In the genomic region with DNA sequence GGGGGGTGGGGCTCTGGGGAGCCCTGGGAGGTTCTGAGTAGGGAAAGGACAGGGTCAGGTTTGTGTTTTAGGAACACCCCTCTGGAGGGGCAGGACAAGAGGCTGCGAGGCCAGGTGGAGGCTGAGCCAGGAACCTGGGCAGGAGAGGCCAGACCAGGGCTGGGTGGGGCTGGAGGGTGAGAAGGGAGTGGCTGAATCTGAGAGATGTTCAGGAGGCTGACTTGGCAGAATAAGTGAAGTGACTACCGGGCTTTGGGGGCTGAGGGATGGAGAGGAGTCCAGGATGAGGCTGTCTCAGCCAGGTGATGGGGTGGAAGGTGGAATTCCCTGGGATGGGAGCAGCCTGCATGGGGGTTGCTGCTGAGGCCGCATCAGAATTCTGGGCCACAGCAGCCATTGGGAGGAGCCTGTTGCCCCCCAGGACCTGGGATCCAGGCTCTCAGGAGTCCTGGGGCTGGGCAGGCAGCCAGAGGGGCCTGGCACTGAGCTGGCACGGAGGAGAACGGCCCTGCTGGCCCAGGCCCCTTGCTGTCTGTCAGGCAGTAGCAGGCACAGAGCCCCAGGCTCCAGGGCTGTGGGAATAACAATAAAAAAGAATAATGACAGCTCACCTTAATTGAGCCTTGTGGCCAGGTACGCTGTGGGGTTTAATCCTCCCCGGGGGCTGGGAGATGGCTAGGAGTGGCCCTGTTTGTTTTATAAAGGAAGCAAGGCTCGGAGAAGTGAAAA, we compare ENCODE assay signal across 9 cellular contexts. TPM values are rescaled to one million over a fixed set of nuclear protein-coding genes. Genes with fewer than 3 reads are reported as not detected.
A peak's percentile ranks its signal among the peaks of the same experiment; 100 is the strongest.
DNase-seq lines count a peak whose midpoint lies in the region; ATAC-seq, FAIRE-seq and TF ChIP-seq lines count a peak whose summit lies in the region.
"Had no signal": no experiment of that assay in that cellular context is flagged by ENCODE, and none has a peak within 500 bp of the region (broad histone marks: within the 10 kb centered on the region; RNA-seq: fewer than 3 reads in every experiment).

No MANE protein-coding gene starts in this region.

- H3K27ac Mint-ChIP-seq in activated naive CD4-positive, alpha-beta T cell treated with anti-CD3 and anti-CD28 coated beads for 36 hours: peak overlapping the region; percentile 93
- H3K27ac Mint-ChIP-seq in activated CD4-positive, alpha-beta memory T cell treated with anti-CD3 and anti-CD28 coated beads for 36 hours: peak overlapping the region; percentile 96

- peak overlapping the region; percentile 76 for H3K27ac ChIP-seq in keratinocyte (ENCODE audit: control insufficient read depth, insufficient read depth, low read length)
- H3K27ac ChIP-seq in tibial artery: peak overlapping the region; percentile 69 to 71

- peaks cover 13% of the 10 kb centered on the region for H3K9me1 ChIP-seq in keratinocyte (ENCODE audit: control insufficient read depth, extremely low read depth, insufficient read depth, low read length)

- dilution Hi-C loops in keratinocyte (cut with MboI; ENCODE audit: extremely low pct_ligation_motif_present, low sequenced_read_pairs): no loop called here

- H3K4me3 ChIP-seq in keratinocyte (ENCODE audit: control insufficient read depth in 2 of 3, extremely low read depth in 1 of 3, insufficient read depth in 2 of 3, low read depth in 1 of 3, low read length in 3 of 3): peak overlapping the region in 1 of 3 experiments; percentile 37
- no peak overlapping the region for H3K4me3 ChIP-seq in tibial artery

- peaks cover 7% of the 10 kb centered on the region for H4K20me1 ChIP-seq in keratinocyte (ENCODE audit: control insufficient read depth, extremely low read depth, insufficient read depth, low read length)

- peak overlapping the region; percentile 62 for H3K9ac ChIP-seq in keratinocyte (ENCODE audit: control insufficient read depth, extremely low read depth, insufficient read depth, low read length)

- H3K4me1 ChIP-seq in keratinocyte (ENCODE audit: control insufficient read depth, extremely low read depth, insufficient read depth, low read length): peaks cover 47% of the 10 kb centered on the region
- H3K4me1 ChIP-seq in tibial artery: peaks cover 6 to 59% (median 52%) of the 10 kb centered on the region in 4 donors

- H3K36me3 Mint-ChIP-seq in activated naive CD4-positive, alpha-beta T cell treated with anti-CD3 and anti-CD28 coated beads for 36 hours (ENCODE audit: low read depth): peaks cover 30% of the 10 kb centered on the region
- peaks cover 17% of the 10 kb centered on the region for H3K36me3 Mint-ChIP-seq in activated CD4-positive, alpha-beta memory T cell treated with anti-CD3 and anti-CD28 coated beads for 36 hours

- FAIRE-seq in keratinocyte (lab: Jason Lieb, UNC): peak; percentile 75

- H3K27me3 Mint-ChIP-seq in activated naive CD4-positive, alpha-beta T cell treated with anti-CD3 and anti-CD28 coated beads for 36 hours (ENCODE audit: low read depth): no peaks in the 10 kb centered on the region
- no peaks in the 10 kb centered on the region for H3K27me3 Mint-ChIP-seq in activated CD4-positive, alpha-beta memory T cell treated with anti-CD3 and anti-CD28 coated beads for 36 hours

- no peaks in the 10 kb centered on the region for H3K9me3 Mint-ChIP-seq in activated naive CD4-positive, alpha-beta T cell treated with anti-CD3 and anti-CD28 coated beads for 36 hours
- H3K9me3 Mint-ChIP-seq in activated CD4-positive, alpha-beta memory T cell treated with anti-CD3 and anti-CD28 coated beads for 36 hours: no peaks in the 10 kb centered on the region

- peak; percentile 35 for DNase-seq in activated naive CD4-positive, alpha-beta T cell treated with anti-CD3 and anti-CD28 coated beads for 36 hours
- DNase-seq in activated naive CD4-positive, alpha-beta T cell treated with Interleukin-2 at 50 U/mL for 16 hours: no peak
- peak; percentile 33 for DNase-seq in activated CD4-positive, alpha-beta memory T cell treated with anti-CD3 and anti-CD28 coated beads for 36 hours
- DNase-seq in keratinocyte (ENCODE audit: low read depth, low spot score) (no peak), tibial artery (no peak)
- DNase-seq in activated effector memory CD4-positive, alpha-beta T cell treated with anti-CD3 and anti-CD28 coated beads, Interleukin-2, amount 50 U/mL, for 16 hours: no peak
- DNase-seq: Caco-2 had no signal

- intact Hi-C loops in activated naive CD4-positive, alpha-beta T cell treated with anti-CD3 and anti-CD28 coated beads for 36 hours (cut with micrococcal nuclease): no loop called here
- intact Hi-C loops in activated CD4-positive, alpha-beta memory T cell treated with anti-CD3 and anti-CD28 coated beads for 36 hours (cut with micrococcal nuclease): no loop called here
- intact Hi-C loops in tibial artery (cut with DNase I; ENCODE audit: low total_unique reads): no loop called here

- ATAC-seq in HG03520 (IDR thresholded peaks at IDR 0.05; ENCODE audit: unreplicated experiment): no peak
- no peak for ATAC-seq in HG03432 (IDR thresholded peaks at IDR 0.05; ENCODE audit: unreplicated experiment)

- peaks cover 52% of the 10 kb centered on the region for H3K4me1 Mint-ChIP-seq in activated naive CD4-positive, alpha-beta T cell treated with anti-CD3 and anti-CD28 coated beads for 36 hours (ENCODE audit: low read depth)
- peaks cover 55% of the 10 kb centered on the region for H3K4me1 Mint-ChIP-seq in activated CD4-positive, alpha-beta memory T cell treated with anti-CD3 and anti-CD28 coated beads for 36 hours (ENCODE audit: low read depth)

- peak overlapping the region; percentile 75 for H3K4me2 ChIP-seq in keratinocyte (ENCODE audit: control insufficient read depth, extremely low read depth, insufficient read depth, low read depth, low read length)

- H3K36me3 ChIP-seq in keratinocyte (ENCODE audit: control insufficient read depth in 2 of 2, extremely low read depth in 1 of 2, insufficient read depth in 2 of 2, low read length in 2 of 2) (peaks cover 11 to 22% of the 10 kb centered on the region in 2 experiments), tibial artery (peaks cover 18 to 27% (median 21%) of the 10 kb centered on the region in 3 donors)

- no peaks in the 10 kb centered on the region for H3K27me3 ChIP-seq in keratinocyte (ENCODE audit: control insufficient read depth, extremely low read depth, insufficient read depth, low read length)
- H3K27me3 ChIP-seq in tibial artery: no peaks in the 10 kb centered on the region

- TF ChIP-seq CTCF in keratinocyte (optimal IDR thresholded peaks at IDR 0.05 in 1 of 3, IDR thresholded peaks at IDR 0.05 in 1 of 3, conservative IDR thresholded peaks at IDR 0.05 in 1 of 3; ENCODE audit: extremely low read depth in 1 of 3, insufficient read depth in 2 of 3, low read length in 3 of 3) (no peak), tibial artery (IDR thresholded peaks at IDR 0.05) (no peak)

- POLR2A ChIA-PET in activated CD4-positive, alpha-beta memory T cell treated with anti-CD3 and anti-CD28 coated beads for 36 hours (lab: Charles Lee): no interaction called here

- CTCF ChIA-PET in activated naive CD4-positive, alpha-beta T cell treated with anti-CD3 and anti-CD28 coated beads for 36 hours (lab: Charles Lee): no interaction called here
- CTCF ChIA-PET in activated CD4-positive, alpha-beta memory T cell treated with anti-CD3 and anti-CD28 coated beads for 36 hours (lab: Charles Lee): no interaction called here

- H3K4me3 Mint-ChIP-seq in activated naive CD4-positive, alpha-beta T cell treated with anti-CD3 and anti-CD28 coated beads for 36 hours: peak overlapping the region; percentile 90
- H3K4me3 Mint-ChIP-seq in activated CD4-positive, alpha-beta memory T cell treated with anti-CD3 and anti-CD28 coated beads for 36 hours: peak overlapping the region; percentile 78

- H3K79me2 ChIP-seq in keratinocyte (ENCODE audit: control insufficient read depth, insufficient read depth, low read length): peaks cover 58% of the 10 kb centered on the region

- no peak overlapping the region for H2AFZ ChIP-seq in keratinocyte (ENCODE audit: control insufficient read depth, low read length)

- H3K9me3 ChIP-seq in keratinocyte (ENCODE audit: control insufficient read depth, low read depth, low read length): no peaks in the 10 kb centered on the region
- H3K9me3 ChIP-seq in tibial artery: no peaks in the 10 kb centered on the region
- H3K9me3 ChIP-seq: Caco-2 had no signal

RNA-seq across cellular contexts. Expression of gene PPP5C, which starts 3.3 kb away (rescaled TPM):
- total RNA-seq in activated naive CD4-positive, alpha-beta T cell treated with anti-CD3 and anti-CD28 coated beads for 36 hours: 10 to 100 TPM; 87.4 to 89.2 TPM
- 10 to 100 TPM; 76.9 to 82.5 TPM for total RNA-seq in activated CD4-positive, alpha-beta memory T cell treated with anti-CD3 and anti-CD28 coated beads for 36 hours
- 89.2 to 106 TPM (median 97.5 TPM) in 3 replicates for polyA plus RNA-seq in keratinocyte
- 20.2 TPM for polyA plus RNA-seq in keratinocyte (2011; ENCODE audit: low read depth)
- polyA plus RNA-seq in keratinocyte (2011; cell fraction: cytosol; rRNA removed): 76.7 and 83.1 TPM in 2 replicates
- 142 and 156 TPM in 2 replicates for polyA plus RNA-seq in keratinocyte (2011; cell fraction: nucleus; rRNA removed)
- polyA plus RNA-seq in keratinocyte (2012; ENCODE audit: low replicate concordance): 31.9 and 57.9 TPM in 2 replicates
- polyA minus RNA-seq in keratinocyte: 82.3 to 116 TPM (median 108 TPM) in 3 replicates
- 57.7 TPM for polyA minus RNA-seq in keratinocyte (2011; cell fraction: cytosol; rRNA and poly(A)+ RNA removed)
- 65.5 and 83.8 TPM in 2 replicates for polyA minus RNA-seq in keratinocyte (2011; cell fraction: nucleus; rRNA and poly(A)+ RNA removed)

RNA-seq across cellular contexts. Expression of gene HIF3A, which starts 53.4 kb away (rescaled TPM):
- not detected for total RNA-seq in activated naive CD4-positive, alpha-beta T cell treated with anti-CD3 and anti-CD28 coated beads for 36 hours
- total RNA-seq in activated CD4-positive, alpha-beta memory T cell treated with anti-CD3 and anti-CD28 coated beads for 36 hours: not detected
- 0.01 TPM in 1 of 3 replicates, not detected in the others for polyA plus RNA-seq in keratinocyte
- not detected for polyA plus RNA-seq in keratinocyte (2011; ENCODE audit: low read depth)
- not detected in 2 replicates for polyA plus RNA-seq in keratinocyte (2011; cell fraction: cytosol; rRNA removed)
- not detected in 2 replicates for polyA plus RNA-seq in keratinocyte (2011; cell fraction: nucleus; rRNA removed)
- polyA plus RNA-seq in keratinocyte (2012; ENCODE audit: low replicate concordance): not detected in 2 replicates
- not detected in 3 replicates for polyA minus RNA-seq in keratinocyte
- polyA minus RNA-seq in keratinocyte (2011; cell fraction: cytosol; rRNA and poly(A)+ RNA removed): not detected
- not detected in 2 replicates for polyA minus RNA-seq in keratinocyte (2011; cell fraction: nucleus; rRNA and poly(A)+ RNA removed)

Comparison
In these comparisons a context has a peak if more than half of its experiments do, and no peak if none do; other contexts are left out.
1. DNase-seq: peak in activated naive CD4-positive, alpha-beta T cell treated with anti-CD3 and anti-CD28 coated beads for 36 hours (single experiment) and activated CD4-positive, alpha-beta memory T cell treated with anti-CD3 and anti-CD28 coated beads for 36 hours (single experiment); none in activated naive CD4-positive, alpha-beta T cell treated with Interleukin-2 at 50 U/mL for 16 hours (single experiment), keratinocyte (single experiment), tibial artery (0 of 2) and activated effector memory CD4-positive, alpha-beta T cell treated with anti-CD3 and anti-CD28 coated beads, Interleukin-2, amount 50 U/mL, for 16 hours (single experiment).